In the genomic region with DNA sequence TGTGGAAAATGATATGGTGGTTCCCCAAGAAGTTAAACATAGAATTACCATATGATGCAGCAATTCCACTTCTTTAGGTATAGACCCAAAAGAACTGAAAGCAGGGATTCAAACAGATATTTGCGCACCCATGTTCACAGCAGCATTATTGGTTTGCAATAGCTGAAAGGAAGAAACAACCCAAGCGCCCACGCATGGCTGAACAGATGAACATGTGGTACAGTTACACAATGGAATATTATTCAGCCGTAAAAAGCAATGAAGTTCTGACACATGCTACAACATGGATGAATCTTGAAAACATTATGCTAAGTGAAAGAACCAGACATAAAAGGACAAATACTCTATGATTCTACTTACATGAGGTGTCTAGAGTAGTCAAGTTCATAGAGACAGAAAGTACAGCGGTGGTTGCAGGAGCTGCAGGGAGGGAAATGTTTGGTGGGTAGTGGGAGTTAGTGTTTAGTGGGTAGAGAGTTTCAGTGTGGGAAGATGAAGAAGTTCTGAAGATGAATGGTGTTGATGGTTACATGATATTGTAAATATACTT, we compare ENCODE assay signal across 1 cellular context.
TF ChIP-seq lines count a peak whose summit lies in the region.

No MANE protein-coding gene starts in this region.

TF ChIP-seq in HEK293, 187 proteins besides CTCF, POLR2A, EP300 and RAD21 (continued from another document):
- 0 out of 2 replicates have a peak, but pooled peaks have one; percentile 12 for TF ChIP-seq EGR2 (tag by site-specific recombination; IDR thresholded peaks at IDR 0.05; ENCODE audit: low read depth)
- no peak for TF ChIP-seq ZNF561 (tag by site-specific recombination; IDR thresholded peaks at IDR 0.05; ENCODE audit: borderline replicate concordance)
- no peak for TF ChIP-seq WT1 (tag by site-specific recombination; IDR thresholded peaks at IDR 0.05)
